ENCODE assay signal across 29 cellular contexts in the genomic region with DNA sequence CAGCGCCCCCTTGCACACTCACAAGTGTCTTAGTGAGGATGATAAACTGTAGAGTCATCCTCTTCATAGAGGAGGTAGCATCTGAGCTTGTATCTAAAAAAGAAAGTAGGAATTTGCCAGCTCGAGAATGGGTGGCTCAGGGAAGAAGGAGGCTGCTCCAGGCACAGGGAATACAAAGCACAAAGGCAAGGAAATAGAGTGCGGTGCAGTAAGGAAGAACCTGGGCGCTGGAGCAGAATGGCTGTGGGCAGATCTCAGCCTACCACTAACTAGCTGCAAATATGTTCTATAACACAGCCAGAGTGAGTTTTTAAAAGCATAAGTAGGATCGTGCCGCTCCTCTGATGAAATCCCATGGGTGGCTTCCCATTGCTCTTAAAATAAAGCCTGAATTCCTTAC.
"Had no signal": no experiment of that assay in that cellular context is flagged by ENCODE, and none has a peak within 500 bp of the region (broad histone marks: within the 10 kb centered on the region; RNA-seq: fewer than 3 reads in every experiment).

No MANE protein-coding gene starts in this region.

- ATAC-seq: activated CD4-positive, CD25-positive, alpha-beta regulatory T cell treated with anti-CD3 and anti-CD28 coated beads, Interleukin-2, amount 50 U/mL, for 24 hours; activated CD8-positive, alpha-beta T cell treated with anti-CD3 and anti-CD28 coated beads for 36 hours; activated T-cell treated with anti-CD3 and anti-CD28 coated beads, Interleukin-2, amount 50 U/mL, for 72 hours; K562 had no signal

- DNase-seq: activated CD4-positive, alpha-beta T cell treated with anti-CD3 and anti-CD28 coated beads for 4 hours; activated CD8-positive, alpha-beta memory T cell treated with anti-CD3 and anti-CD28 coated beads, Interleukin-2, amount 50 U/mL, for 4 hours; activated CD8-positive, alpha-beta T cell treated with anti-CD3 and anti-CD28 coated beads for 36 hours; activated gamma-delta T cell treated with Interleukin-2 at 50 U/mL for 16 hours; activated naive CD4-positive, alpha-beta T cell treated with anti-CD3 and anti-CD28 coated beads, Interleukin-2, amount 50 U/mL, for 16 hours; activated naive CD8-positive, alpha-beta T cell treated with anti-CD3 and anti-CD28 coated beads, Interleukin-2, amount 10 ng/mL, durations not matched to agents 7 days and 5 days; activated T-cell treated with anti-CD3 and anti-CD28 coated beads, Interleukin-2, amount 50 U/mL, for 72 hours; adrenal gland; aorta; Karpas-422; MM.1S; NCI-H1105; NCI-H1436; NCI-H1694 treated with DMSO at 0.1 percent for 48 hours; NCI-H2029 treated with DMSO at 0.1 percent for 48 hours; NCI-H345; NCI-H510A; NCI-H526 treated with DMSO at 0.1 percent for 48 hours; NCI-H82; Peyer's patch; Right ventricle myocardium superior; SJCRH30; SK-N-SH; T-helper 1 cell; WERI-Rb-1 had no signal

- H3K36me3 ChIP-seq: adrenal gland, breast epithelium, Peyer's patch, SJCRH30, WERI-Rb-1 had no signal

- H3K27ac ChIP-seq: adrenal gland, breast epithelium, Peyer's patch, RWPE1, SJCRH30, WERI-Rb-1 had no signal

- H3K27me3 ChIP-seq: adrenal gland, breast epithelium, Peyer's patch, SJCRH30 had no signal

- H3K4me3 ChIP-seq: adrenal gland, breast epithelium, K562, Peyer's patch, SJCRH30 had no signal
